In genomic region chr6:34583461-34583860, GRCh38 we compare ENCODE assay signal across 2 cellular contexts.
A peak's percentile ranks its signal among the peaks of the same experiment; 100 is the strongest.
TF ChIP-seq lines count a peak whose summit lies in the region.

No MANE protein-coding gene starts in this region.

TF ChIP-seq in IMR-90, 13 proteins besides CTCF, POLR2A, EP300 and RAD21:
- TF ChIP-seq RFX5 (IDR thresholded peaks at IDR 0.05; ENCODE audit: low read depth, low read length) (no peak), ELK1 (IDR thresholded peaks at IDR 0.05; ENCODE audit: borderline replicate concordance, low read depth, low read length) (no peak), CEBPB (IDR thresholded peaks at IDR 0.05; ENCODE audit: low read depth, low read length) (no peak), NFE2L2 (IDR thresholded peaks at IDR 0.05; ENCODE audit: low read depth, low read length) (no peak), MAFK (IDR thresholded peaks at IDR 0.05; ENCODE audit: low read depth, low read length) (no peak), MXI1 (IDR thresholded peaks at IDR 0.05; ENCODE audit: borderline replicate concordance, low read depth, low read length) (no peak), SMC3 (IDR thresholded peaks at IDR 0.05; ENCODE audit: low read depth, low read length) (no peak), RCOR1 (IDR thresholded peaks at IDR 0.05; ENCODE audit: insufficient replicate concordance, low read length) (no peak), MAZ (IDR thresholded peaks at IDR 0.05; ENCODE audit: borderline replicate concordance, low read depth, low read length) (no peak)

TF ChIP-seq in HepG2, 621 proteins besides CTCF, POLR2A, EP300 and RAD21:
- TF ChIP-seq RARG (CRISPR knock-in tag; IDR thresholded peaks at IDR 0.05; ENCODE audit: low read depth) (no peak), AGO2 (optimal IDR thresholded peaks at IDR 0.05; ENCODE audit: low read depth, low read length) (peak; percentile 60), ONECUT2 (CRISPR knock-in tag; IDR thresholded peaks at IDR 0.05) (no peak), ATAD3A (CRISPR knock-in tag; IDR thresholded peaks at IDR 0.05) (no peak), ZNF496 (CRISPR knock-in tag; IDR thresholded peaks at IDR 0.05; ENCODE audit: insufficient replicate concordance) (no peak), ZNF121 (CRISPR knock-in tag; IDR thresholded peaks at IDR 0.05) (no peak), RBM22 (optimal IDR thresholded peaks at IDR 0.05; ENCODE audit: low read length) (peak; percentile 27), ARID5B (CRISPR knock-in tag; IDR thresholded peaks at IDR 0.05) (no peak)
TF ChIP-seq in HepG2: peak in this region for 2.
